11 cellular contexts compared by ENCODE assay signal in the genomic region with DNA sequence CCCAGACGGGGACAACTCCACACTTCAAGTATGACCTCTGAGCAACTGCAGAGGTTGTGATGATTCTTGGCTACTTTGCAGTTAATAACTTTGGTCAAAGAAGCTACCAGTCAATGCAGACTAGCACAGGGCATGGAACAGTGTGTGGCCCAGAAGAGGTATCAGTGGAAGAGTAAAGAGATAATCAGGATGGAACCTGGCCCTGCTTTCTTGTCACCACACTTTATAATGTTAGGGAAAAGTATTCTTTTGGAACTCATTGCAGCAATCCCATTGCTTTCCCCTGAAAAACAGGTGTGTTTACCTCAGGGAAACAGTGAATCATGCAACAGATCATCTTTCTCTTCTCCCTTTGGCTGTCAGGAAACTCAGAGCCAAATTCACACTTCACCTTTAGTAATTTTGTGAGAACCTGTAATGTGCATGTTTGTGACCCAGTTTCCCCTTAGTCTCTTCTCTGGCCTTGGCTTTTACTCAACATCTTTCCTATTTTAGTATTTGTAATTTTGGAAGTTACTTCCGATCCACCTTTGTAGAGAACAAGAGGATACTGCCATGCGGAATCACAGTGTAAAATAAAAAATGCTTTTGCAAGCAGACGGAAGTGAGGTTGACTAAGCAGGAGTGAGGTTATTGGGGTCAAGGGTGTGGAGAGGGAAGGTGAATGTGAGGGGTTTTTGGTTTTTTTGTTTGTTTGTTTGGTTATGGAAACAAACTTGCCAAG. TPM values are rescaled to one million over a fixed set of nuclear protein-coding genes. Genes with fewer than 3 reads are reported as not detected.
DNase-seq lines count a peak whose midpoint lies in the region; ATAC-seq lines count a peak whose summit lies in the region.
"Had no signal": no experiment of that assay in that cellular context is flagged by ENCODE, and none has a peak within 500 bp of the region (broad histone marks: within the 10 kb centered on the region; RNA-seq: fewer than 3 reads in every experiment).

No MANE protein-coding gene starts in this region.

- peak overlapping the region; percentile 27 for H4K8ac ChIP-seq in mesenchymal stem cell (ENCODE audit: low read length)

- peaks cover 16% of the 10 kb centered on the region for H3K36me3 Mint-ChIP-seq in activated T-helper 1 cell treated with anti-CD3 and anti-CD28 coated beads, Interleukin-12 subunit alpha, Interleukin-12 subunit beta, Interleukin-2, Interleukin-4 antibody, amounts not matched to agents 30 ng/mL and 10 ng/mL and 1 ng/mL, durations not matched to agents 14 hours and 24 hours and 36 hours (ENCODE audit: low read depth)

- no peak overlapping the region for H4K91ac ChIP-seq in mesenchymal stem cell (ENCODE audit: low read length)

- H3K4me3 Mint-ChIP-seq in activated T-helper 1 cell treated with anti-CD3 and anti-CD28 coated beads, Interleukin-12 subunit alpha, Interleukin-12 subunit beta, Interleukin-2, Interleukin-4 antibody, amounts not matched to agents 30 ng/mL and 10 ng/mL and 1 ng/mL, durations not matched to agents 14 hours and 24 hours and 36 hours, result peak overlapping the region; percentile 67
- H3K4me3 Mint-ChIP-seq: nephron progenitor cell had no signal

- H3K79me1 ChIP-seq in mesenchymal stem cell (replicated peaks; ENCODE audit: low read length, poor library complexity, severe bottlenecking), result no peaks in the 10 kb centered on the region

- peak overlapping the region in 1 of 2 experiments; percentile 49 for H2BK12ac ChIP-seq in mesenchymal stem cell (ENCODE audit: low read length in 2 of 2)

- H3K9me3 ChIP-seq in mesenchymal stem cell (ENCODE audit: control insufficient read depth, low read length), result no peaks in the 10 kb centered on the region

- no peak overlapping the region for H2AFZ ChIP-seq in mesenchymal stem cell (ENCODE audit: low read depth, low read length)

- H3K9ac ChIP-seq in mesenchymal stem cell (ENCODE audit: low read length), result no peak overlapping the region

- H2BK5ac ChIP-seq in mesenchymal stem cell (ENCODE audit: low read depth, low read length, poor library complexity, severe bottlenecking), result no peak overlapping the region

- peaks cover 54% of the 10 kb centered on the region for H3K4me1 Mint-ChIP-seq in activated T-helper 1 cell treated with anti-CD3 and anti-CD28 coated beads, Interleukin-12 subunit alpha, Interleukin-12 subunit beta, Interleukin-2, Interleukin-4 antibody, amounts not matched to agents 30 ng/mL and 10 ng/mL and 1 ng/mL, durations not matched to agents 14 hours and 24 hours and 36 hours (ENCODE audit: low read depth)

- H3K4me2 ChIP-seq in mesenchymal stem cell (ENCODE audit: low read length, poor library complexity, severe bottlenecking), result no peak overlapping the region

- H3K27me3 Mint-ChIP-seq in activated T-helper 1 cell treated with anti-CD3 and anti-CD28 coated beads, Interleukin-12 subunit alpha, Interleukin-12 subunit beta, Interleukin-2, Interleukin-4 antibody, amounts not matched to agents 30 ng/mL and 10 ng/mL and 1 ng/mL, durations not matched to agents 14 hours and 24 hours and 36 hours (ENCODE audit: insufficient read depth), result peaks cover 5% of the 10 kb centered on the region

- peaks cover 9% of the 10 kb centered on the region for H3K4me1 ChIP-seq in mesenchymal stem cell (ENCODE audit: control insufficient read depth, insufficient read depth, low read depth, low read length)

- peak overlapping the region; percentile 4 for H2BK15ac ChIP-seq in mesenchymal stem cell (ENCODE audit: low read depth, poor library complexity, severe bottlenecking)

- H3K18ac ChIP-seq in mesenchymal stem cell (ENCODE audit: low read depth in 1 of 2, low read length in 2 of 2), result peak overlapping the region in 1 of 2 experiments; percentile 76

- no peak overlapping the region for H3K27ac ChIP-seq in mesenchymal stem cell (ENCODE audit: low read length, poor library complexity, severe bottlenecking)
- H3K27ac ChIP-seq: 22Rv1 had no signal

- H2AK5ac ChIP-seq in mesenchymal stem cell (ENCODE audit: low read length, severe bottlenecking), result no peak overlapping the region

- intact Hi-C loops in activated T-helper 1 cell treated with anti-CD3 and anti-CD28 coated beads, Interleukin-12 subunit alpha, Interleukin-12 subunit beta, Interleukin-2, Interleukin-4 antibody, amounts not matched to agents 30 ng/mL and 10 ng/mL and 1 ng/mL, durations not matched to agents 14 hours and 24 hours and 36 hours (cut with micrococcal nuclease), result loop anchor here (2.0 kb wide), 1 partner anchor 42 kb away; no protein-coding TSS in a partner anchor

- H3K27ac Mint-ChIP-seq in activated T-helper 1 cell treated with anti-CD3 and anti-CD28 coated beads, Interleukin-12 subunit alpha, Interleukin-12 subunit beta, Interleukin-2, Interleukin-4 antibody, amounts not matched to agents 30 ng/mL and 10 ng/mL and 1 ng/mL, durations not matched to agents 14 hours and 24 hours and 36 hours, result peak overlapping the region; percentile 86
- H3K27ac Mint-ChIP-seq: nephron progenitor cell had no signal

- H2BK120ac ChIP-seq in mesenchymal stem cell (ENCODE audit: low read depth, low read length), result no peak overlapping the region

- peaks cover 4% of the 10 kb centered on the region for H3K9me3 Mint-ChIP-seq in activated T-helper 1 cell treated with anti-CD3 and anti-CD28 coated beads, Interleukin-12 subunit alpha, Interleukin-12 subunit beta, Interleukin-2, Interleukin-4 antibody, amounts not matched to agents 30 ng/mL and 10 ng/mL and 1 ng/mL, durations not matched to agents 14 hours and 24 hours and 36 hours
- H3K9me3 Mint-ChIP-seq: nephron progenitor cell had no signal

- peaks cover 0 to 17% of the 10 kb centered on the region in 2 experiments for H3K36me3 ChIP-seq in mesenchymal stem cell (ENCODE audit: control insufficient read depth in 1 of 2, insufficient read depth in 2 of 2, low read depth in 1 of 2, low read length in 2 of 2)

- peak overlapping the region in 1 of 2 experiments; percentile 36 for H3K4ac ChIP-seq in mesenchymal stem cell (ENCODE audit: low read depth in 1 of 2, low read length in 2 of 2)

- no peak overlapping the region for H3K14ac ChIP-seq in mesenchymal stem cell (ENCODE audit: low read length in 2 of 2)

- H3K4me3 ChIP-seq in mesenchymal stem cell (ENCODE audit: insufficient read depth in 1 of 2, low read depth in 1 of 2, low read length in 2 of 2), result no peak overlapping the region

- 78% methylated on average over 4 of the region's 4 CpGs for WGBS in mesenchymal stem cell

- DNase-seq in DMS53 (lab: John Stamatoyannopoulos, UW), result peak; percentile 23
- no peak for DNase-seq in DMS53 treated with DMSO at 0.1 percent for 48 hours (lab: John Stamatoyannopoulos, UW; ENCODE audit: unreplicated experiment)
- no peak for DNase-seq in activated T-helper 1 cell treated with anti-CD3 and anti-CD28 coated beads, Interleukin-12 subunit alpha, Interleukin-12 subunit beta, Interleukin-2, Interleukin-4 antibody, amounts not matched to agents 30 ng/mL and 10 ng/mL and 1 ng/mL, durations not matched to agents 14 hours and 24 hours and 36 hours (ENCODE audit: low spot score)
- no peak for DNase-seq in mesenchymal stem cell
- DNase-seq in hepatic stellate cell (ENCODE audit: low spot score), result no peak
- DNase-seq: NCI-H510A treated with DMSO at 0.1 percent for 48 hours, nephron progenitor cell had no signal

- H3K23ac ChIP-seq in mesenchymal stem cell (ENCODE audit: low read length in 2 of 2), result no peak overlapping the region

- ATAC-seq in HG02938 (IDR thresholded peaks at IDR 0.05; ENCODE audit: unreplicated experiment) (peak; percentile 20), HG03039 (IDR thresholded peaks at IDR 0.05; ENCODE audit: unreplicated experiment) (no peak), GM21447 (IDR thresholded peaks at IDR 0.05; ENCODE audit: unreplicated experiment) (no peak)

- no peaks in the 10 kb centered on the region for H3K27me3 ChIP-seq in mesenchymal stem cell (ENCODE audit: control insufficient read depth in 1 of 2, insufficient read depth in 1 of 2, low read length in 2 of 2)

RNA-seq across cellular contexts. Expression of gene ASPRV1, which starts 14.2 kb away (rescaled TPM):
- 0.44 and 0.91 TPM in 2 replicates for total RNA-seq in activated T-helper 1 cell treated with anti-CD3 and anti-CD28 coated beads, Interleukin-12 subunit alpha, Interleukin-12 subunit beta, Interleukin-2, Interleukin-4 antibody, amounts not matched to agents 30 ng/mL and 10 ng/mL and 1 ng/mL, durations not matched to agents 14 hours and 24 hours and 36 hours
- polyA plus RNA-seq in mesenchymal stem cell (2013, experiment 1 of 2), result 0.08 TPM
- 0.15 TPM for polyA plus RNA-seq in mesenchymal stem cell (2013, experiment 2 of 2)

RNA-seq across cellular contexts. Expression of gene MXD1, which starts 32.3 kb away (rescaled TPM):
- 16.0 and 18.1 TPM in 2 replicates for total RNA-seq in activated T-helper 1 cell treated with anti-CD3 and anti-CD28 coated beads, Interleukin-12 subunit alpha, Interleukin-12 subunit beta, Interleukin-2, Interleukin-4 antibody, amounts not matched to agents 30 ng/mL and 10 ng/mL and 1 ng/mL, durations not matched to agents 14 hours and 24 hours and 36 hours
- polyA plus RNA-seq in mesenchymal stem cell (2013, experiment 1 of 2), result 10.3 TPM
- polyA plus RNA-seq in mesenchymal stem cell (2013, experiment 2 of 2), result 10.3 TPM

RNA-seq across cellular contexts. Expression of gene SNRNP27, which starts 53.5 kb away (rescaled TPM):
- 54.0 and 55.6 TPM in 2 replicates for total RNA-seq in activated T-helper 1 cell treated with anti-CD3 and anti-CD28 coated beads, Interleukin-12 subunit alpha, Interleukin-12 subunit beta, Interleukin-2, Interleukin-4 antibody, amounts not matched to agents 30 ng/mL and 10 ng/mL and 1 ng/mL, durations not matched to agents 14 hours and 24 hours and 36 hours
- polyA plus RNA-seq in mesenchymal stem cell (2013, experiment 1 of 2), result 91.2 TPM
- 89.1 TPM for polyA plus RNA-seq in mesenchymal stem cell (2013, experiment 2 of 2)
